ENCODE assay signal across 8 cellular contexts in genomic region chr11:65116370-65117205, GRCh38. TPM values are rescaled to one million over a fixed set of nuclear protein-coding genes. Genes with fewer than 3 reads are reported as not detected.
DNase-seq lines count a peak whose midpoint lies in the region; ATAC-seq and TF ChIP-seq lines count a peak whose summit lies in the region.

No MANE protein-coding gene starts in this region.

- DNase-seq in AG09309 (ENCODE audit: low read depth) (no peak), HFF-Myc (ENCODE audit: extremely low read depth, low read depth) (no peak), T-helper 17 cell (peak in 2 of 3 donors; percentile 36 to 46), breast epithelium (ENCODE audit: low spot score in 2 of 2) (no peak), NCI-H526 treated with DMSO at 0.1 percent for 48 hours (lab: John Stamatoyannopoulos, UW) (no peak)
- DNase-seq in stimulated activated CD8-positive, alpha-beta memory T cell treated with anti-CD3 and anti-CD28 coated beads, Interleukin-4, amount 100 ng/mL, for 24 hours (ENCODE audit: low read depth): peak; percentile 40

- peak overlapping the region; percentile 94 for H3K4me3 Mint-ChIP-seq in T-helper 17 cell

- peak; percentile 20 for ATAC-seq in T-helper 17 cell
- no peak for ATAC-seq in HG02798 (IDR thresholded peaks at IDR 0.05; ENCODE audit: poor library complexity, unreplicated experiment)

- H3K4me3 ChIP-seq in AG09309 (ENCODE audit: control insufficient read depth, low read depth, low read length) (peak overlapping the region; percentile 63), HFF-Myc (replicated peaks; ENCODE audit: low read depth, low read length) (peak overlapping the region; percentile 94), breast epithelium (peak overlapping the region; percentile 90 to 97 (median 92)), liver (ENCODE audit: low read depth in 1 of 3, low read length in 3 of 3) (peak overlapping the region; percentile 81 to 95 (median 90))

- H3K4me1 ChIP-seq in breast epithelium (peaks cover 10 to 22% of the 10 kb centered on the region in 2 donors), liver (ENCODE audit: control insufficient read depth in 4 of 4, insufficient read depth in 4 of 4, low read length in 3 of 4) (peaks cover 20 to 81% (median 62%) of the 10 kb centered on the region in 4 donors)

- intact Hi-C loops in breast epithelium (cut with DNase I; ENCODE audit: low total_unique reads): no loop called here

- peaks cover 32% of the 10 kb centered on the region for H3K4me1 Mint-ChIP-seq in T-helper 17 cell

- H3K27ac ChIP-seq in breast epithelium: peak overlapping the region; percentile 79 to 89
- peak overlapping the region; percentile 89 to 90 for H3K27ac ChIP-seq in liver (ENCODE audit: low read depth in 1 of 2, low read length in 2 of 2)

- H3K9me3 ChIP-seq in T-helper 17 cell (ENCODE audit: control insufficient read depth, low read length, poor library complexity, severe bottlenecking) (no peaks in the 10 kb centered on the region), breast epithelium (no peaks in the 10 kb centered on the region), liver (ENCODE audit: control insufficient read depth in 4 of 4, low read length in 3 of 4) (no peaks in the 10 kb centered on the region)

- no peaks in the 10 kb centered on the region for H3K27me3 ChIP-seq in breast epithelium
- H3K27me3 ChIP-seq in liver (ENCODE audit: control insufficient read depth in 4 of 4, insufficient read depth in 4 of 4, low read length in 3 of 4): no peaks in the 10 kb centered on the region

- TF ChIP-seq RAD21 in liver (IDR thresholded peaks at IDR 0.05): no peak

- peak overlapping the region; percentile 99 for H3K27ac Mint-ChIP-seq in T-helper 17 cell

- H3K27me3 Mint-ChIP-seq in T-helper 17 cell: no peaks in the 10 kb centered on the region

- TF ChIP-seq POLR2A in breast epithelium (IDR thresholded peaks at IDR 0.05): no peak

- TF ChIP-seq CTCF in AG09309 (IDR thresholded peaks at IDR 0.05; ENCODE audit: control insufficient read depth, insufficient read depth, low read depth, low read length, missing control alignments): peak; percentile 4
- no peak for TF ChIP-seq CTCF in HFF-Myc (IDR thresholded peaks at IDR 0.05; ENCODE audit: low read depth, low read length, missing control alignments)
- no peak for TF ChIP-seq CTCF in breast epithelium (IDR thresholded peaks at IDR 0.05)
- no peak for TF ChIP-seq CTCF in liver (IDR thresholded peaks at IDR 0.05; ENCODE audit: low read depth, low read length, missing input control)

- H3K36me3 ChIP-seq in breast epithelium: no peaks in the 10 kb centered on the region
- peaks cover 9 to 19% (median 17%) of the 10 kb centered on the region in 4 donors for H3K36me3 ChIP-seq in liver (ENCODE audit: control insufficient read depth in 4 of 4, insufficient read depth in 3 of 4, low read depth in 1 of 4, low read length in 3 of 4)

- H3K9ac ChIP-seq in liver (ENCODE audit: low read depth in 1 of 2, low read length in 2 of 2): peak overlapping the region; percentile 47 to 82

- H3K36me3 Mint-ChIP-seq in T-helper 17 cell (ENCODE audit: low read depth): peaks cover 5% of the 10 kb centered on the region

- WGBS in liver: 16% methylated on average over 68 of the region's 68 CpGs

TF ChIP-seq in liver, 16 proteins besides CTCF, POLR2A, EP300 and RAD21:
- TF ChIP-seq NR2F2 (IDR thresholded peaks at IDR 0.05): no peak
- TF ChIP-seq FOXA2 (IDR thresholded peaks at IDR 0.05): no peak
- TF ChIP-seq JUND (IDR thresholded peaks at IDR 0.05): no peak
- TF ChIP-seq, protein P1, sequence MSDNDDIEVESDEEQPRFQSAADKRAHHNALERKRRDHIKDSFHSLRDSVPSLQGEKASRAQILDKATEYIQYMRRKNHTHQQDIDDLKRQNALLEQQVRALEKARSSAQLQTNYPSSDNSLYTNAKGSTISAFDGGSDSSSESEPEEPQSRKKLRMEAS (IDR thresholded peaks at IDR 0.05): no peak
- TF ChIP-seq SP1 (IDR thresholded peaks at IDR 0.05): no peak
- TF ChIP-seq YY1 (IDR thresholded peaks at IDR 0.05): no peak
- TF ChIP-seq TAF1 (conservative IDR thresholded peaks at IDR 0.05): no peak
- no peak for TF ChIP-seq GABPA (IDR thresholded peaks at IDR 0.05 in 1 of 2, conservative IDR thresholded peaks at IDR 0.05 in 1 of 2)
- TF ChIP-seq HNF4A (conservative IDR thresholded peaks at IDR 0.05): no peak
- TF ChIP-seq REST (IDR thresholded peaks at IDR 0.05): no peak
- TF ChIP-seq ZBTB33 (IDR thresholded peaks at IDR 0.05): no peak
- no peak for TF ChIP-seq FOXA1 (IDR thresholded peaks at IDR 0.05)
- no peak for TF ChIP-seq RXRA (IDR thresholded peaks at IDR 0.05)

RNA-seq across cellular contexts. Expression of gene ZNHIT2, which starts 0.9 kb away (rescaled TPM):
- total RNA-seq in T-helper 17 cell: 1 to 10 TPM; 7.5 to 8.7 TPM
- 10 to 100 TPM; 14.6 to 23.3 (median 20.3) TPM for total RNA-seq in breast epithelium
- 1 to 10 TPM; 2.2 to 4.9 TPM for total RNA-seq in liver
- polyA plus RNA-seq in liver: 10 to 100 TPM in 1 of 2 donors, 1 to 10 TPM in 1; 7.4 to 13.9 TPM

RNA-seq across cellular contexts. Expression of gene TM7SF2, which starts 4.9 kb away (rescaled TPM):
- total RNA-seq in T-helper 17 cell: 10 to 100 TPM; 15.2 to 18.5 TPM
- 100 to 1,000 TPM in 1 of 3 donors, 10 to 100 TPM in 2; 38.8 to 189 (median 44.2) TPM for total RNA-seq in breast epithelium
- total RNA-seq in liver: 100 to 1,000 TPM in 1 of 2 donors, 10 to 100 TPM in 1; 69.4 to 337 TPM
- polyA plus RNA-seq in liver: 100 to 1,000 TPM in 1 of 2 donors, 10 to 100 TPM in 1; 39.0 to 109 TPM

RNA-seq across cellular contexts. Expression of gene FAU, which starts 5.3 kb away (rescaled TPM):
- 1,000 to 10,000 TPM; 1,401 to 1,408 TPM for total RNA-seq in T-helper 17 cell
- total RNA-seq in breast epithelium: 1,000 to 10,000 TPM in 1 of 3 donors, 100 to 1,000 TPM in 2; 786 to 1,230 (median 855) TPM
- 100 to 1,000 TPM; 199 to 332 TPM for total RNA-seq in liver
- 100 to 1,000 TPM; 393 to 535 TPM for polyA plus RNA-seq in liver

RNA-seq across cellular contexts. Expression of gene MRPL49, which starts 5.5 kb away (rescaled TPM):
- 10 to 100 TPM; 42.8 to 44.8 TPM for total RNA-seq in T-helper 17 cell
- 10 to 100 TPM; 66.2 to 92.6 (median 72.8) TPM for total RNA-seq in breast epithelium
- total RNA-seq in liver: 10 to 100 TPM; 31.7 to 39.2 TPM
- 10 to 100 TPM; 31.1 to 47.2 TPM for polyA plus RNA-seq in liver

RNA-seq across cellular contexts. Expression of gene SYVN1, which starts 17.7 kb away (rescaled TPM):
- total RNA-seq in T-helper 17 cell: 10 to 100 TPM; 80.6 to 81.1 TPM
- 10 to 100 TPM; 25.8 to 31.7 (median 27.2) TPM for total RNA-seq in breast epithelium
- 100 to 1,000 TPM in 1 of 2 donors, 10 to 100 TPM in 1; 19.9 to 210 TPM for total RNA-seq in liver
- polyA plus RNA-seq in liver: 10 to 100 TPM; 41.1 to 72.1 TPM

Comparison
In these comparisons a context has a peak if more than half of its experiments do, and no peak if none do; other contexts are left out.
1. DNase-seq: peak in T-helper 17 cell (2 of 3) and stimulated activated CD8-positive, alpha-beta memory T cell treated with anti-CD3 and anti-CD28 coated beads, Interleukin-4, amount 100 ng/mL, for 24 hours (single experiment); none in AG09309 (single experiment), HFF-Myc (single experiment), breast epithelium (0 of 2) and NCI-H526 treated with DMSO at 0.1 percent for 48 hours (single experiment).
2. Peak in every context shown above with its lines, with median percentiles within 50 percentile points of each other: H3K4me3 ChIP-seq.